ENCODE assay signal across 17 cellular contexts in genomic region chr5:146995878-146996277, GRCh38.
"Had no signal": no experiment of that assay in that cellular context is flagged by ENCODE, and none has a peak within 500 bp of the region (broad histone marks: within the 10 kb centered on the region; RNA-seq: fewer than 3 reads in every experiment).

No MANE protein-coding gene starts in this region.

- H3K27me3 Mint-ChIP-seq: stimulated activated naive B cell treated with anti-CD40 and anti-IgM and Interleukin-4, amounts not matched to agents 10 μg/mL and 1 μg/mL and 100 μg/mL, for 72 hours had no signal

- DNase-seq: activated CD4-positive, alpha-beta T cell treated with anti-CD3 and anti-CD28 coated beads, Interleukin-2, amount 50 U/mL, for 1 hour; activated CD4-positive, CD25-positive, alpha-beta regulatory T cell treated with anti-CD3 and anti-CD28 coated beads, Interleukin-2, amount 50 U/mL, for 72 hours; activated CD8-positive, alpha-beta memory T cell treated with anti-CD3 and anti-CD28 coated beads, Interleukin-2, amount 50 U/mL, for 4 hours; activated effector memory CD4-positive, alpha-beta T cell treated with Interleukin-2 at 50 U/mL for 16 hours; activated naive CD4-positive, alpha-beta T cell treated with anti-CD3 and anti-CD28 coated beads, Interleukin-2, amount 50 U/mL, for 16 hours; activated T-cell treated with anti-CD3 and anti-CD28 coated beads, Interleukin-2, amount 50 U/mL, for 48 hours; effector CD8-positive, alpha-beta T cell; left cardiac atrium; spleen; stimulated activated naive B cell treated with anti-CD40 and anti-IgM and Interleukin-4, amounts not matched to agents 10 μg/mL and 1 μg/mL and 100 μg/mL, for 72 hours; T-helper 2 cell had no signal

- H3K27me3 ChIP-seq: ascending aorta, esophagus muscularis mucosa, spleen had no signal

- H3K27ac ChIP-seq: ascending aorta, esophagus muscularis mucosa, spleen, VCaP had no signal

- H3K4me1 ChIP-seq: ascending aorta, esophagus muscularis mucosa, spleen had no signal

- H3K4me3 ChIP-seq: ascending aorta, esophagus muscularis mucosa, lung, spleen had no signal

- H3K36me3 ChIP-seq: ascending aorta, esophagus muscularis mucosa, spleen had no signal

- H3K4me1 Mint-ChIP-seq: nephron; stimulated activated naive B cell treated with anti-CD40 and anti-IgM and Interleukin-4, amounts not matched to agents 10 μg/mL and 1 μg/mL and 100 μg/mL, for 72 hours had no signal

- H3K36me3 Mint-ChIP-seq: mesothelial cell of epicardium; stimulated activated naive B cell treated with anti-CD40 and anti-IgM and Interleukin-4, amounts not matched to agents 10 μg/mL and 1 μg/mL and 100 μg/mL, for 72 hours had no signal

- H3K27ac Mint-ChIP-seq: mesothelial cell of epicardium; nephron; stimulated activated naive B cell treated with anti-CD40 and anti-IgM and Interleukin-4, amounts not matched to agents 10 μg/mL and 1 μg/mL and 100 μg/mL, for 72 hours had no signal

- H3K9me3 Mint-ChIP-seq: stimulated activated naive B cell treated with anti-CD40 and anti-IgM and Interleukin-4, amounts not matched to agents 10 μg/mL and 1 μg/mL and 100 μg/mL, for 72 hours had no signal

- H3K4me3 Mint-ChIP-seq: mesothelial cell of epicardium; nephron; stimulated activated naive B cell treated with anti-CD40 and anti-IgM and Interleukin-4, amounts not matched to agents 10 μg/mL and 1 μg/mL and 100 μg/mL, for 72 hours had no signal
